8 cellular contexts compared by ENCODE assay signal in genomic region chr2:70553584-70554337, GRCh38. TPM values are rescaled to one million over a fixed set of nuclear protein-coding genes. Genes with fewer than 3 reads are reported as not detected.
DNase-seq lines count a peak whose midpoint lies in the region; ATAC-seq and TF ChIP-seq lines count a peak whose summit lies in the region.

Gene TGFA, minus strand, starts transcription at chr2:70553826. Its CDS starts 59 bp downstream, at chr2:70553767.

- no peaks in the 10 kb centered on the region for H3K9me3 ChIP-seq in CD4-positive, alpha-beta T cell (ENCODE audit: control insufficient read depth, low read length)
- H3K9me3 ChIP-seq in HUES64 (ENCODE audit: insufficient read depth, low read depth, low read length) = no peaks in the 10 kb centered on the region
- no peaks in the 10 kb centered on the region for H3K9me3 ChIP-seq in neuron (ENCODE audit: low read length)
- no peaks in the 10 kb centered on the region for H3K9me3 ChIP-seq in subcutaneous abdominal adipose tissue (ENCODE audit: control insufficient read depth in 5 of 5, low read length in 5 of 5)

- CTCF ChIA-PET in CD4-positive, alpha-beta T cell (lab: Charles Lee) = interaction anchor here (0.8 kb wide), 1 partner anchor 252 kb away, joined by 3 read pairs; the partner anchor contains the start of gene FAM136A

- peak; percentile 78 for ATAC-seq in CD4-positive, alpha-beta T cell (ENCODE audit: poor library complexity)
- ATAC-seq in GM19468 (IDR thresholded peaks at IDR 0.05; ENCODE audit: extremely low read depth, unreplicated experiment) (peak; percentile 44), foreskin keratinocyte (peak; percentile 81)

- WGBS in HUES64 = under 1% methylated on average over 83 of the region's 88 CpGs

- POLR2A ChIA-PET in CD4-positive, alpha-beta T cell (lab: Charles Lee) = interaction anchor here (1.2 kb wide), 1 partner anchor 29 kb away, joined by 5 read pairs; no protein-coding TSS in a partner anchor

- H3K4me3 Mint-ChIP-seq in CD4-positive, alpha-beta T cell = peak within 1 kb of the TSS; percentile 93

- H3K27me3 Mint-ChIP-seq in CD4-positive, alpha-beta T cell = peaks cover 15% of the 10 kb centered on the region

- peak within 1 kb of the TSS; percentile 52 for H2AFZ ChIP-seq in neuron (ENCODE audit: low read depth, low read length)

- peak; percentile 42 to 71 (median 55) for DNase-seq in CD4-positive, alpha-beta T cell
- DNase-seq in RKO (ENCODE audit: low spot score) (peak; percentile 79), foreskin keratinocyte (peak; percentile 80 to 89)
- peak; percentile 59 for DNase-seq in activated effector memory CD4-positive, alpha-beta T cell treated with Interleukin-2 at 50 U/mL for 16 hours

- peaks cover 34% of the 10 kb centered on the region for H3K4me1 Mint-ChIP-seq in CD4-positive, alpha-beta T cell (ENCODE audit: low read depth)

- TF ChIP-seq CTCF in CD4-positive, alpha-beta T cell (IDR thresholded peaks at IDR 0.05) = peak; percentile 79
- peak; percentile 98 for TF ChIP-seq CTCF in foreskin keratinocyte (conservative IDR thresholded peaks at IDR 0.05)

- no peaks in the 10 kb centered on the region for H3K36me3 Mint-ChIP-seq in CD4-positive, alpha-beta T cell (ENCODE audit: low read depth)

- H3K9me3 Mint-ChIP-seq in CD4-positive, alpha-beta T cell = no peaks in the 10 kb centered on the region

- H3K4me3 ChIP-seq in HUES64 (ENCODE audit: low read length) (peak within 1 kb of the TSS; percentile 76), neuron (ENCODE audit: low read length) (peak within 1 kb of the TSS; percentile 33), subcutaneous abdominal adipose tissue (ENCODE audit: low read depth in 1 of 5, low read length in 5 of 5) (peak within 1 kb of the TSS; percentile 55 to 70 (median 63))

- intact Hi-C loops in CD4-positive, alpha-beta T cell (cut with DNase I, micrococcal nuclease) = loop anchor here (5.0 kb wide), 2 partner anchors 94 to 211 kb away; no protein-coding TSS in a partner anchor

- peaks cover 6% of the 10 kb centered on the region; the same call in 1 of the 2 replicates for H3K4me1 ChIP-seq in HUES64 (ENCODE audit: insufficient read depth, low read length)
- peaks cover 32% of the 10 kb centered on the region for H3K4me1 ChIP-seq in foreskin keratinocyte
- H3K4me1 ChIP-seq in neuron (ENCODE audit: insufficient read depth, low read length) = peaks cover 4% of the 10 kb centered on the region
- H3K4me1 ChIP-seq in subcutaneous abdominal adipose tissue (ENCODE audit: control insufficient read depth in 5 of 5, insufficient read depth in 5 of 5, low read length in 5 of 5) = peaks cover 0 to 23% (median 20%) of the 10 kb centered on the region in 5 donors

- H3K9ac ChIP-seq in HUES64 (ENCODE audit: low read depth, low read length) (peak within 1 kb of the TSS; percentile 48), subcutaneous abdominal adipose tissue (ENCODE audit: low read length in 5 of 5) (peak within 1 kb of the TSS in 3 of 5 donors; percentile 48 to 69 (median 63))

- no peaks in the 10 kb centered on the region for H3K27me3 ChIP-seq in CD4-positive, alpha-beta T cell (ENCODE audit: control insufficient read depth, insufficient read depth, low read length)
- H3K27me3 ChIP-seq in HUES64 (ENCODE audit: insufficient read depth, low read length) (peaks cover 62% of the 10 kb centered on the region), foreskin keratinocyte (no peaks in the 10 kb centered on the region), neuron (ENCODE audit: insufficient read depth, low read length) (peaks cover 61% of the 10 kb centered on the region), subcutaneous abdominal adipose tissue (ENCODE audit: control insufficient read depth in 5 of 5, insufficient read depth in 4 of 5, low read length in 5 of 5) (peaks cover 8 to 45% (median 18%) of the 10 kb centered on the region in 5 donors)

- H3K36me3 ChIP-seq in HUES64 (ENCODE audit: insufficient read depth, low read length) (no peaks in the 10 kb centered on the region), neuron (ENCODE audit: insufficient read depth, low read length) (no peaks in the 10 kb centered on the region), subcutaneous abdominal adipose tissue (ENCODE audit: control insufficient read depth in 5 of 5, insufficient read depth in 5 of 5, low read length in 5 of 5) (no peaks in the 10 kb centered on the region)

- H3K27ac Mint-ChIP-seq in CD4-positive, alpha-beta T cell = peak within 1 kb of the TSS; percentile 73

- no peak within 1 kb of the TSS for H3K27ac ChIP-seq in CD4-positive, alpha-beta T cell (ENCODE audit: low read depth, low read length)
- H3K27ac ChIP-seq in HUES64 (ENCODE audit: low read depth, low read length) (no peak within 1 kb of the TSS; the same call in 1 of the 2 replicates), foreskin keratinocyte (peak within 1 kb of the TSS; percentile 95), subcutaneous abdominal adipose tissue (ENCODE audit: low read depth, low read length) (peak within 1 kb of the TSS; percentile 10)

RNA-seq across cellular contexts. Expression of gene TGFA, which starts in this region (rescaled TPM):
- total RNA-seq in CD4-positive, alpha-beta T cell = under 1 TPM; 0.47 to 0.88 TPM
- polyA plus RNA-seq in HUES64 (2013, experiment 1 of 2) = 1.2 TPM
- 1.8 TPM for polyA plus RNA-seq in HUES64 (2013, experiment 2 of 2)
- total RNA-seq in foreskin keratinocyte = 87.7 and 92.6 TPM in 2 replicates
- 30.5 and 37.1 TPM in 2 replicates for polyA plus RNA-seq in foreskin keratinocyte

Comparison
In these comparisons a context has a peak if more than half of its experiments do, and no peak if none do; other contexts are left out.
1. RNA of gene TGFA (total RNA-seq): 87.7 to 92.6 TPM in foreskin keratinocyte; 0.47 to 0.88 TPM in CD4-positive, alpha-beta T cell; every median in the first group is over 10 times any median in the second.
2. Peak in DNase-seq and ATAC-seq in CD4-positive, alpha-beta T cell; RNA of the gene not detected or under 1 TPM.
3. H3K27ac ChIP-seq: peak in foreskin keratinocyte (single experiment) and subcutaneous abdominal adipose tissue (single experiment); none in CD4-positive, alpha-beta T cell (single experiment) and HUES64 (single experiment).
4. Peak in every context shown above with its lines, with median percentiles within 50 percentile points of each other: ATAC-seq, DNase-seq and H3K4me3 ChIP-seq.